In the genomic region with DNA sequence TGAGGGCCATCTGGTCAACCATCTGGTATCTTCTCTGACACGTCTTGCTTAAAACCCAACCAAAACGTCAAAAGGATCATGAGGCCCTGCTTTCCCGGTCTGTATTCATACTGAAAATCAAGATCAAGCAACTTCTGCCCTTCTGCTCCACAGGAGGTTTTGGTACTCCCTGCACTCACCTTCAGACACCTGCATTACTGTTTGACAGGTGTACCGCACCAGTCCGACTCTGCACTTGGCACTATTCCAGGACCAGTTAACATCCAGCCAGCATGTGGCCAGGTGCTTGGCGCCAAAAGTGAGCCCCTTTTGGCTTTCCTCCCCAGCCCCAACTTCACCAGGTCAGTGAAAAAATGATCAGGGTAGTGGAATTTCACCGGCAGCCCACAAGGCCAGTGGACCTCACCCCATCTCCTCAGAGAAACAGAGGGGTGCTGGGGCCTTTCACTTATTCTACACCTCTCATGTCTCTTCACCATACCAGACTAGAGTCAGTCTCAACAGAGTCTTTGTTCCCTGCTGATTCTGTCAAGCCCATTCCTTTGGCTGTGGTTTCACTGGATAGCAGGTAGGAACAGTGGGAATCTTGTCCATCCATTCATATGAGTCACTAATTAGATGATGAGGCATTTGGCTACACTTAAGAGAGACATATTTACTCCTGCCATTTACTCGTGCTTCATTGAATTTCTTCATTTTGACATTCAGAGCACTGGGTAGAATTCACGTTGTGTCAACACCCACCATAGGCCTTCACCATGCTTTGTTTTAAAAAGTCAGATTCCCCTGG, we compare ENCODE assay signal across 28 cellular contexts.
DNase-seq lines count a peak whose midpoint lies in the region; ATAC-seq, FAIRE-seq and TF ChIP-seq lines count a peak whose summit lies in the region.
"Had no signal": no experiment of that assay in that cellular context is flagged by ENCODE, and none has a peak within 500 bp of the region (broad histone marks: within the 10 kb centered on the region; RNA-seq: fewer than 3 reads in every experiment).

No MANE protein-coding gene starts in this region.

- H3K4me3 Mint-ChIP-seq in naive thymus-derived CD8-positive, alpha-beta T cell: no peak overlapping the region
- H3K4me3 Mint-ChIP-seq: activated CD4-positive, alpha-beta T cell treated with anti-CD3 and anti-CD28 coated beads for 36 hours; activated naive CD4-positive, alpha-beta T cell treated with anti-CD3 and anti-CD28 coated beads, Interleukin-2, amount 50 U/mL, for 24 hours; CD4-positive, alpha-beta memory T cell; naive thymus-derived CD4-positive, alpha-beta T cell; T-helper 2 cell treated with Interferon-gamma antibody and Interleukin-4, amounts not matched to agents 5 μg/mL and 100 μg/mL, for 36 hours had no signal

- POLR2A ChIA-PET in naive thymus-derived CD8-positive, alpha-beta T cell (lab: Charles Lee): no interaction called here

- H3K27ac ChIP-seq in mammary epithelial cell (ENCODE audit: insufficient read depth, low read depth, low read length) (no peak overlapping the region), breast epithelium (no peak overlapping the region)
- H3K27ac ChIP-seq: brain microvascular endothelial cell, gastroesophageal sphincter, lower lobe of right lung, sigmoid colon, tibial artery had no signal

- 55% methylated on average over 9 of the region's 9 CpGs for WGBS in mammary epithelial cell (ENCODE audit: low coverage, missing lambda C conversion rate)

- in situ Hi-C loops in mammary epithelial cell (cut with MboI; ENCODE audit: low sequenced_read_pairs in 2 of 2): no loop called here

- H3K79me2 ChIP-seq in mammary epithelial cell (ENCODE audit: insufficient read depth, low read length): no peaks in the 10 kb centered on the region

- CTCF ChIA-PET in mammary epithelial cell (lab: Charles Lee; ENCODE audit: low non-redundant PET): no interaction called here

- TF ChIP-seq POLR2A in breast epithelium (IDR thresholded peaks at IDR 0.05): no peak

- H3K4me3 ChIP-seq in mammary epithelial cell (replicated peaks in 1 of 3; ENCODE audit: insufficient read depth in 1 of 3, low read depth in 2 of 3, low read length in 3 of 3) (no peak overlapping the region), breast epithelium (no peak overlapping the region), bronchial epithelial cell (ENCODE audit: low read depth, low read length) (no peak overlapping the region)
- H3K4me3 ChIP-seq: gastroesophageal sphincter, lower lobe of right lung, sigmoid colon, tibial artery had no signal

- H3K36me3 ChIP-seq in mammary epithelial cell (ENCODE audit: insufficient read depth, low read length): no peaks in the 10 kb centered on the region
- H3K36me3 ChIP-seq in breast epithelium: no peaks in the 10 kb centered on the region
- no peaks in the 10 kb centered on the region for H3K36me3 ChIP-seq in bronchial epithelial cell (ENCODE audit: control insufficient read depth, insufficient read depth, low read length)
- H3K36me3 ChIP-seq: brain microvascular endothelial cell, gastroesophageal sphincter, lower lobe of right lung, sigmoid colon, tibial artery had no signal

- no peak overlapping the region for H3K27ac Mint-ChIP-seq in naive thymus-derived CD8-positive, alpha-beta T cell
- H3K27ac Mint-ChIP-seq: activated CD4-positive, alpha-beta T cell treated with anti-CD3 and anti-CD28 coated beads for 36 hours; activated naive CD4-positive, alpha-beta T cell treated with anti-CD3 and anti-CD28 coated beads, Interleukin-2, amount 50 U/mL, for 24 hours; activated T-helper 2 cell treated with anti-CD3 and anti-CD28 coated beads, Interferon-gamma antibody, Interleukin-2, Interleukin-4, amounts not matched to agents 10 μg/mL and 5 μg/mL and 100 μg/mL, durations not matched to agents 14 hours and 24 hours and 36 hours; CD4-positive, alpha-beta memory T cell; naive thymus-derived CD4-positive, alpha-beta T cell; T-helper 2 cell treated with Interferon-gamma antibody and Interleukin-4, amounts not matched to agents 5 μg/mL and 100 μg/mL, for 36 hours had no signal

- no peaks in the 10 kb centered on the region for H3K27me3 Mint-ChIP-seq in naive thymus-derived CD8-positive, alpha-beta T cell
- H3K27me3 Mint-ChIP-seq: activated CD4-positive, alpha-beta T cell treated with anti-CD3 and anti-CD28 coated beads for 36 hours; activated naive CD4-positive, alpha-beta T cell treated with anti-CD3 and anti-CD28 coated beads, Interleukin-2, amount 50 U/mL, for 24 hours; naive thymus-derived CD4-positive, alpha-beta T cell had no signal

- no peaks in the 10 kb centered on the region for H3K4me1 ChIP-seq in mammary epithelial cell (ENCODE audit: insufficient read depth, low read length)
- H3K4me1 ChIP-seq in breast epithelium: no peaks in the 10 kb centered on the region
- H3K4me1 ChIP-seq: gastroesophageal sphincter, lower lobe of right lung, sigmoid colon, tibial artery had no signal

- FAIRE-seq in bronchial epithelial cell (lab: Jason Lieb, UNC): no peak

- no peak overlapping the region for H3K9ac ChIP-seq in mammary epithelial cell (ENCODE audit: insufficient read depth, low read length)

- TF ChIP-seq CTCF in mammary epithelial cell (conservative IDR thresholded peaks at IDR 0.05 in 1 of 2, IDR thresholded peaks at IDR 0.05 in 1 of 2; ENCODE audit: extremely low read depth in 1 of 2, insufficient read depth in 1 of 2, low read depth in 1 of 2, low read length in 2 of 2) (no peak), breast epithelium (IDR thresholded peaks at IDR 0.05) (no peak), bronchial epithelial cell (IDR thresholded peaks at IDR 0.05; ENCODE audit: insufficient read depth, low read length, severe bottlenecking) (no peak)

- intact Hi-C loops in mammary epithelial cell (cut with micrococcal nuclease): no loop called here
- intact Hi-C loops in breast epithelium (cut with DNase I; ENCODE audit: low total_unique reads): no loop called here

- DNase-seq in mammary epithelial cell: peak; percentile 74
- DNase-seq in breast epithelium (ENCODE audit: low spot score in 2 of 2): no peak
- peak; percentile 71 for DNase-seq in NCI-H510A (lab: John Stamatoyannopoulos, UW)
- DNase-seq in bronchial epithelial cell (ENCODE audit: low read depth): peak; percentile 58
- no peak for DNase-seq in naive thymus-derived CD8-positive, alpha-beta T cell
- no peak for DNase-seq in NCI-H526 treated with DMSO at 0.1 percent for 48 hours (lab: John Stamatoyannopoulos, UW)
- DNase-seq: activated CD4-positive, alpha-beta T cell treated with anti-CD3 and anti-CD28 coated beads for 36 hours; amniotic stem cell; brain microvascular endothelial cell; CD4-positive, alpha-beta memory T cell; GF-D8; Karpas-422; kidney glomerular epithelial cell; lower lobe of right lung; naive thymus-derived CD4-positive, alpha-beta T cell; NCI-H1694 treated with DMSO at 0.1 percent for 48 hours; nucleus accumbens; Right ventricle myocardium superior; sigmoid colon; stimulated activated CD4-positive, alpha-beta T cell treated with anti-CD3 and anti-CD28 coated beads, Interleukin-4, amount 100 ng/mL, for 1 hour; tibial artery had no signal

- no peak for ATAC-seq in GM21529 (IDR thresholded peaks at IDR 0.05; ENCODE audit: unreplicated experiment)
- ATAC-seq in GM21367 (IDR thresholded peaks at IDR 0.05; ENCODE audit: unreplicated experiment): no peak
- no peak for ATAC-seq in naive thymus-derived CD8-positive, alpha-beta T cell
- ATAC-seq: activated CD4-positive, alpha-beta T cell treated with anti-CD3 and anti-CD28 coated beads for 36 hours; gastroesophageal sphincter; HCT116; lower lobe of right lung; naive thymus-derived CD4-positive, alpha-beta T cell had no signal

- no TSS peak for BruUV-seq in mammary epithelial cell (replicated peaks; lab: Mats Ljungman, UMichigan)

- H3K9me3 ChIP-seq in mammary epithelial cell (replicated peaks; ENCODE audit: insufficient read depth, low read length): peaks cover 67% of the 10 kb centered on the region
- H3K9me3 ChIP-seq in breast epithelium: no peaks in the 10 kb centered on the region

- H3K36me3 Mint-ChIP-seq in naive thymus-derived CD8-positive, alpha-beta T cell: peaks cover 0 to 33% (median 3%) of the 10 kb centered on the region in 3 donors
- H3K36me3 Mint-ChIP-seq: CD4-positive, alpha-beta memory T cell had no signal

- no peak overlapping the region for H3K4me2 ChIP-seq in mammary epithelial cell (ENCODE audit: insufficient read depth, low read depth, low read length)

- H2AFZ ChIP-seq in mammary epithelial cell (ENCODE audit: low read depth, low read length): no peak overlapping the region

- H3K9me3 Mint-ChIP-seq in naive thymus-derived CD8-positive, alpha-beta T cell: peaks cover 18 to 54% (median 36%) of the 10 kb centered on the region in 9 donors

- dilution Hi-C loops in mammary epithelial cell (cut with HindIII; ENCODE audit: low sequenced_read_pairs): no loop called here

- H3K4me1 Mint-ChIP-seq in naive thymus-derived CD8-positive, alpha-beta T cell: no peaks in the 10 kb centered on the region
- H3K4me1 Mint-ChIP-seq: activated CD4-positive, alpha-beta T cell treated with anti-CD3 and anti-CD28 coated beads for 36 hours; activated naive CD4-positive, alpha-beta T cell treated with anti-CD3 and anti-CD28 coated beads, Interleukin-2, amount 50 U/mL, for 24 hours had no signal

- no peaks in the 10 kb centered on the region for H4K20me1 ChIP-seq in mammary epithelial cell (ENCODE audit: insufficient read depth, low read length)

- H3K27me3 ChIP-seq in mammary epithelial cell (ENCODE audit: insufficient read depth, low read length) (no peaks in the 10 kb centered on the region), breast epithelium (no peaks in the 10 kb centered on the region), bronchial epithelial cell (ENCODE audit: control insufficient read depth, insufficient read depth, low read length) (no peaks in the 10 kb centered on the region)
- H3K27me3 ChIP-seq: brain microvascular endothelial cell, gastroesophageal sphincter, sigmoid colon, tibial artery had no signal

Comparison
In these comparisons a context has a peak if more than half of its experiments do, and no peak if none do; other contexts are left out.
1. DNase-seq: peak in mammary epithelial cell (single experiment), NCI-H510A (single experiment) and bronchial epithelial cell (single experiment); none in breast epithelium (0 of 2), naive thymus-derived CD8-positive, alpha-beta T cell (0 of 10) and NCI-H526 treated with DMSO at 0.1 percent for 48 hours (single experiment).